14 cellular contexts compared by ENCODE assay signal in genomic region chr15:60713096-60714084, GRCh38.
DNase-seq lines count a peak whose midpoint lies in the region; ATAC-seq and TF ChIP-seq lines count a peak whose summit lies in the region.
"Had no signal": no experiment of that assay in that cellular context is flagged by ENCODE, and none has a peak within 500 bp of the region (broad histone marks: within the 10 kb centered on the region; RNA-seq: fewer than 3 reads in every experiment).

No MANE protein-coding gene starts in this region.

- no peak overlapping the region for H3K4me3 ChIP-seq in IMR-90 (ENCODE audit: insufficient read depth, low read depth, low read length)
- peak overlapping the region; percentile 33 for H3K4me3 ChIP-seq in coronary artery
- H3K4me3 ChIP-seq in left lung, result no peak overlapping the region
- H3K4me3 ChIP-seq in smooth muscle cell, result no peak overlapping the region
- H3K4me3 ChIP-seq: cardiac muscle cell had no signal

- H3K4me1 ChIP-seq in IMR-90 (ENCODE audit: control insufficient read depth, insufficient read depth, low read length) (peaks cover 12% of the 10 kb centered on the region), left lung (peaks cover 0 to 12% of the 10 kb centered on the region in 2 donors), smooth muscle cell (ENCODE audit: low read depth) (peaks cover 11% of the 10 kb centered on the region)

- TF ChIP-seq RAD21 in IMR-90 (IDR thresholded peaks at IDR 0.05; ENCODE audit: low read length), result no peak

- H3K27ac ChIP-seq in IMR-90 (ENCODE audit: insufficient read depth, low read length), result no peak overlapping the region
- H3K27ac ChIP-seq in coronary artery, result peak overlapping the region; percentile 44 to 61
- H3K27ac ChIP-seq in left lung, result peak overlapping the region; percentile 73
- peak overlapping the region; percentile 55 for H3K27ac ChIP-seq in smooth muscle cell (ENCODE audit: low read depth)
- H3K27ac ChIP-seq: cardiac muscle cell had no signal

- WGBS in IMR-90 (ENCODE audit: extremely low coverage in 2 of 2, insufficient read length in 1 of 2), 2 experiments, result 100% methylated on average over 2 of the region's 10 CpGs; no CpG with 5 or more reads in 1 of the 2 experiments
- 89% methylated on average over 10 of the region's 10 CpGs for WGBS in smooth muscle cell (ENCODE audit: low lambda C conversion rate)

- intact Hi-C loops in IMR-90 (cut with micrococcal nuclease) (no loop called here), left lung (cut with DNase I) (no loop called here)

- peak overlapping the region; percentile 18 for H3K14ac ChIP-seq in IMR-90 (replicated peaks; ENCODE audit: low read depth, low read length)

- H2BK120ac ChIP-seq in IMR-90 (ENCODE audit: low read depth, low read length), result peak overlapping the region; percentile 56

- no peaks in the 10 kb centered on the region for H3K79me2 ChIP-seq in smooth muscle cell (ENCODE audit: low read depth)

- H3K4me2 ChIP-seq in IMR-90 (ENCODE audit: low read depth, low read length) (peak overlapping the region; percentile 12), smooth muscle cell (peak overlapping the region; percentile 50)

- H3K36me3 ChIP-seq in IMR-90 (ENCODE audit: control insufficient read depth, insufficient read depth, low read length) (no peaks in the 10 kb centered on the region), left lung (no peaks in the 10 kb centered on the region), smooth muscle cell (ENCODE audit: low read depth) (no peaks in the 10 kb centered on the region)
- H3K36me3 ChIP-seq: cardiac muscle cell had no signal

- H3K4ac ChIP-seq in IMR-90 (ENCODE audit: low read depth, low read length), result peak overlapping the region; percentile 26; the same call in 1 of the 2 replicates

- no peaks in the 10 kb centered on the region for H3K79me1 ChIP-seq in IMR-90 (ENCODE audit: low read depth in 1 of 2, low read length in 2 of 2)

- H4K91ac ChIP-seq in IMR-90 (ENCODE audit: insufficient read depth, low read depth, low read length), result no peak overlapping the region

- no peak for TF ChIP-seq POLR2A in IMR-90 (IDR thresholded peaks at IDR 0.05; ENCODE audit: low read depth, low read length)

- H3F3A ChIP-seq in smooth muscle cell (ENCODE audit: low read depth), result no peaks in the 10 kb centered on the region

- H3K4me1 Mint-ChIP-seq in progenitor cell of endocrine pancreas (ENCODE audit: low read depth), result peaks cover 4% of the 10 kb centered on the region

- DNase-seq in IMR-90 (peak; percentile 81), coronary artery (ENCODE audit: low spot score) (no peak), left lung (peak in 1 of 2 donors; percentile 51), smooth muscle cell (lab: John Stamatoyannopoulos, UW; ENCODE audit: unreplicated experiment) (no peak), NCI-H2107 (lab: John Stamatoyannopoulos, UW) (no peak), progenitor cell of endocrine pancreas (ENCODE audit: low spot score, unreplicated experiment) (no peak)
- DNase-seq in stimulated activated CD4-positive, alpha-beta T cell treated with anti-CD3 and anti-CD28 coated beads, Interleukin-4, amount 100 ng/mL, for 24 hours, result no peak
- DNase-seq: activated CD4-positive, CD25-positive, alpha-beta regulatory T cell; NCI-H1417 treated with DMSO at 0.1 percent for 48 hours; NCI-H69; stimulated activated CD4-positive, alpha-beta T cell treated with anti-CD3 and anti-CD28 coated beads, Interleukin-4, amount 100 ng/mL, for 1 hour had no signal

- BruUV-seq in IMR-90 (replicated peaks; lab: Mats Ljungman, UMichigan), result no TSS peak

- no peak for TF ChIP-seq CTCF in IMR-90 (conservative IDR thresholded peaks at IDR 0.05; ENCODE audit: low read depth, low read length)
- no peak for TF ChIP-seq CTCF in coronary artery (IDR thresholded peaks at IDR 0.05)
- no peak for TF ChIP-seq CTCF in left lung (IDR thresholded peaks at IDR 0.05)
- TF ChIP-seq CTCF in smooth muscle cell (IDR thresholded peaks at IDR 0.05; ENCODE audit: borderline replicate concordance, insufficient read depth, poor library complexity, severe bottlenecking), result no peak
- TF ChIP-seq CTCF in progenitor cell of endocrine pancreas (IDR thresholded peaks at IDR 0.05; ENCODE audit: unreplicated experiment), result no peak

- H3K36me3 Mint-ChIP-seq in progenitor cell of endocrine pancreas (ENCODE audit: insufficient read depth), result no peaks in the 10 kb centered on the region

- peak overlapping the region; percentile 20; the same call in 1 of the 2 replicates for H3K18ac ChIP-seq in IMR-90 (ENCODE audit: low read depth, low read length)

- H3K9me3 ChIP-seq in IMR-90 (ENCODE audit: control insufficient read depth, insufficient read depth, low read length) (no peaks in the 10 kb centered on the region), left lung (no peaks in the 10 kb centered on the region), smooth muscle cell (replicated peaks; ENCODE audit: low read depth) (no peaks in the 10 kb centered on the region)

- no peaks in the 10 kb centered on the region for H3K9me3 Mint-ChIP-seq in progenitor cell of endocrine pancreas (ENCODE audit: low read depth)

- H3K9me1 ChIP-seq in IMR-90 (ENCODE audit: insufficient read depth, low read length), result peaks cover 14% of the 10 kb centered on the region

- CTCF ChIA-PET in IMR-90 (lab: Yijun Ruan, JAX), result no interaction called here

- no peak overlapping the region for H3K56ac ChIP-seq in IMR-90 (ENCODE audit: extremely low read depth, insufficient read depth, low read length)

- no peak overlapping the region for H3K27ac Mint-ChIP-seq in progenitor cell of endocrine pancreas
- H3K27ac Mint-ChIP-seq: stimulated activated naive CD8-positive, alpha-beta T cell treated with anti-CD3 and anti-CD28 coated beads, Interleukin-15, Interleukin-2, amounts not matched to agents 100 ng/mL and 50 ng/mL, for 24 hours had no signal

- dilution Hi-C loops in IMR-90 (cut with HindIII; ENCODE audit: low sequenced_read_pairs, unreplicated experiment), result no loop called here

- POLR2A ChIA-PET in IMR-90 (lab: Charles Lee; ENCODE audit: unreplicated experiment), result no interaction called here

- ATAC-seq in IMR-90 (ENCODE audit: low read depth), result peak; percentile 16
- ATAC-seq in left lung, result peak; percentile 92
- ATAC-seq in HG02678 (IDR thresholded peaks at IDR 0.05; ENCODE audit: unreplicated experiment), result no peak

- H4K8ac ChIP-seq in IMR-90 (ENCODE audit: low read depth in 2 of 2, low read length in 2 of 2), result no peak overlapping the region

- no peak overlapping the region for H2BK5ac ChIP-seq in IMR-90 (ENCODE audit: low read depth, low read length, poor library complexity, severe bottlenecking)

- H3K27me3 ChIP-seq in IMR-90 (ENCODE audit: control insufficient read depth, insufficient read depth, low read length) (no peaks in the 10 kb centered on the region), left lung (no peaks in the 10 kb centered on the region), smooth muscle cell (ENCODE audit: low read depth) (no peaks in the 10 kb centered on the region)
- H3K27me3 ChIP-seq: cardiac muscle cell had no signal

- peak overlapping the region; percentile 2; the same call in 1 of the 3 replicates for H2BK15ac ChIP-seq in IMR-90 (ENCODE audit: low read depth, low read length)

- H3K23ac ChIP-seq in IMR-90 (ENCODE audit: low read depth, low read length), result no peak overlapping the region; the same call in 1 of the 2 replicates

- peak overlapping the region; percentile 53; the same call in 1 of the 2 replicates for H2BK20ac ChIP-seq in IMR-90 (ENCODE audit: low read depth, low read length)

- no peak overlapping the region for H3K4me3 Mint-ChIP-seq in progenitor cell of endocrine pancreas (ENCODE audit: low read depth)
- H3K4me3 Mint-ChIP-seq: stimulated activated naive CD8-positive, alpha-beta T cell treated with anti-CD3 and anti-CD28 coated beads, Interleukin-15, Interleukin-2, amounts not matched to agents 100 ng/mL and 50 ng/mL, for 24 hours had no signal

- 0 out of 2 replicates have a peak overlapping the region, but pooled peaks have one; percentile 10 for H2AK5ac ChIP-seq in IMR-90 (ENCODE audit: low read depth, low read length)

- H2AFZ ChIP-seq in IMR-90 (replicated peaks; ENCODE audit: low read length, poor library complexity) (no peak overlapping the region), smooth muscle cell (ENCODE audit: low read depth) (no peak overlapping the region)

- no peak overlapping the region for H2AK9ac ChIP-seq in IMR-90 (replicated peaks; ENCODE audit: low read depth, low read length, poor library complexity)

- no peaks in the 10 kb centered on the region for H3K27me3 Mint-ChIP-seq in progenitor cell of endocrine pancreas
- H3K27me3 Mint-ChIP-seq: stimulated activated naive CD8-positive, alpha-beta T cell treated with anti-CD3 and anti-CD28 coated beads, Interleukin-15, Interleukin-2, amounts not matched to agents 100 ng/mL and 50 ng/mL, for 24 hours had no signal

- H4K5ac ChIP-seq in IMR-90 (ENCODE audit: low read depth, low read length), result 0 out of 2 replicates have a peak overlapping the region, but pooled peaks have one; percentile 20

- H3K9ac ChIP-seq in IMR-90 (ENCODE audit: low read depth, low read length) (no peak overlapping the region), smooth muscle cell (ENCODE audit: low read depth) (no peak overlapping the region)

- no peaks in the 10 kb centered on the region for H4K20me1 ChIP-seq in IMR-90 (ENCODE audit: insufficient read depth, low read length)
- no peaks in the 10 kb centered on the region for H4K20me1 ChIP-seq in smooth muscle cell (ENCODE audit: low read depth)

- in situ Hi-C loops in IMR-90 (cut with MboI; ENCODE audit: low sequenced_read_pairs), result no loop called here

TF ChIP-seq in IMR-90, 13 proteins besides CTCF, POLR2A, EP300 and RAD21:
- TF ChIP-seq CHD1 (IDR thresholded peaks at IDR 0.05; ENCODE audit: low read depth, low read length) (no peak), CEBPB (IDR thresholded peaks at IDR 0.05; ENCODE audit: low read depth, low read length) (peak; percentile 78)
